Comparison of ENCODE assay signal across 8 cellular contexts in the genomic region with DNA sequence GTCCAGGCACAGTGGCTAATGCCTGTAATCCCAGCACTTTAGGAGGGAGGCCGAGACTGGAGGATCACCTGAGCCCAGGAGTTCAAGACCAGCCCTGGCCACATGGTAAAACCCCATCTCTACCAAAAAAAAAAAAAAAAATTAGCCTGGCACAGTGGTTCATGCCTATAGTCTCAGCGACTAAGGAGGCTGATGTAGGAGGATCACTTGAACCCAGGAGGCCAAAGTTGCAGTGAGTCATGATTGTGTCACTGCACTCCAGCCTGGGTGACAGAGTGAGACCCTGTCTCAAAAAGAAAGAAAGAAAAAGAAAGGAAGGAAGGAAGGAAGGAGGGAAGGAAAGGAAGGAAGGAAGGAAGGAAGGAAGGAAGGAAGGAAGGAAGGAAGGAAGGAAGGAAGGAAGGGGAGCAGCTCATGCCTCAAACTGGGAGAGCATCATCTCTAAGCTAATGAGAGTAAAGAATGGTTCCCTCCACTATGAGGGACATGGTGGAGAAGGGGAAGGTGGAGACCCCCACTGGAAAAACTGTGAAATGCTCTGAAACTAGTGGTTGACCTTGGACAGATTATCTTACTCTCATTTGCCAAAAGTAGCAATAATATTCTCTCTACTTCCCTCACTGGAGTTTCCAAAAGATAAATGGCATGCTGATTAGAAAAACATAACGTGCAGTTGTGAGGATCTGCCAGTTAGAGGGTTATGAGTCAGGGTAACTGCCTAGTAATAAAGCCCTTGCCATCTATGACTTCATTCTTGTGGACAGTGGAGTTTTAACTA. TPM values are rescaled to one million over a fixed set of nuclear protein-coding genes. Genes with fewer than 3 reads are reported as not detected.
A peak's percentile ranks its signal among the peaks of the same experiment; 100 is the strongest.
DNase-seq lines count a peak whose midpoint lies in the region; ATAC-seq, FAIRE-seq and TF ChIP-seq lines count a peak whose summit lies in the region.

No MANE protein-coding gene starts in this region.

- H3K9me3 Mint-ChIP-seq in astrocyte (ENCODE audit: unreplicated experiment): no peaks in the 10 kb centered on the region

- no peak for FAIRE-seq in astrocyte (lab: Jason Lieb, UNC)

- H3K4me2 ChIP-seq in MM.1S (ENCODE audit: low read depth, low read length) (no peak overlapping the region), astrocyte (ENCODE audit: low read length) (no peak overlapping the region), parathyroid adenoma (ENCODE audit: low read length) (no peak overlapping the region)

- peak; percentile 10 for TF ChIP-seq CTCF in cardiac muscle cell (IDR thresholded peaks at IDR 0.05; ENCODE audit: low read depth, low read length)
- peak; percentile 52 for TF ChIP-seq CTCF in MM.1S (IDR thresholded peaks at IDR 0.05; ENCODE audit: low read length)
- peak; percentile 12 for TF ChIP-seq CTCF in astrocyte (IDR thresholded peaks at IDR 0.05; ENCODE audit: insufficient read depth, low read depth, low read length)
- peak; percentile 13 for TF ChIP-seq CTCF in parathyroid adenoma (IDR thresholded peaks at IDR 0.05)

- no peak overlapping the region for H3K27ac Mint-ChIP-seq in astrocyte (ENCODE audit: unreplicated experiment)

- peaks cover 9% of the 10 kb centered on the region for H3K4me1 ChIP-seq in cardiac muscle cell (ENCODE audit: low read depth)
- H3K4me1 ChIP-seq in MM.1S (ENCODE audit: low read length): no peaks in the 10 kb centered on the region
- H3K4me1 ChIP-seq in astrocyte (ENCODE audit: insufficient read depth, low read length): no peaks in the 10 kb centered on the region
- no peaks in the 10 kb centered on the region for H3K4me1 ChIP-seq in parathyroid adenoma

- H3K27me3 ChIP-seq in cardiac muscle cell: no peaks in the 10 kb centered on the region
- H3K27me3 ChIP-seq in MM.1S (replicated peaks; ENCODE audit: insufficient read depth, low read length): no peaks in the 10 kb centered on the region
- H3K27me3 ChIP-seq in astrocyte (ENCODE audit: insufficient read depth, low read length): no peaks in the 10 kb centered on the region
- H3K27me3 ChIP-seq in parathyroid adenoma (ENCODE audit: control insufficient read depth, insufficient read depth, low read length): no peaks in the 10 kb centered on the region

- no peaks in the 10 kb centered on the region for H3K9me2 ChIP-seq in MM.1S (replicated peaks; ENCODE audit: insufficient read depth, low read length)

- peaks cover 7% of the 10 kb centered on the region for H3K4me1 Mint-ChIP-seq in astrocyte (ENCODE audit: low read depth, unreplicated experiment)

- no peak overlapping the region for H3K9ac ChIP-seq in MM.1S (ENCODE audit: low read length)
- H3K9ac ChIP-seq in astrocyte (ENCODE audit: low read length): no peak overlapping the region
- no peak overlapping the region for H3K9ac ChIP-seq in parathyroid adenoma

- H3K9me3 ChIP-seq in cardiac muscle cell (ENCODE audit: low read depth) (no peaks in the 10 kb centered on the region), MM.1S (replicated peaks; ENCODE audit: insufficient read depth, low read length) (no peaks in the 10 kb centered on the region), astrocyte (ENCODE audit: insufficient read depth, low read depth, low read length) (no peaks in the 10 kb centered on the region), parathyroid adenoma (ENCODE audit: control insufficient read depth, low read length) (no peaks in the 10 kb centered on the region)

- no peaks in the 10 kb centered on the region for H3F3A ChIP-seq in MM.1S (ENCODE audit: insufficient read depth, low read length)

- H4K20me1 ChIP-seq in MM.1S (ENCODE audit: insufficient read depth, low read length): no peaks in the 10 kb centered on the region
- no peaks in the 10 kb centered on the region for H4K20me1 ChIP-seq in astrocyte (ENCODE audit: insufficient read depth, low read length)

- H3K36me3 Mint-ChIP-seq in astrocyte (ENCODE audit: low read depth, unreplicated experiment): no peaks in the 10 kb centered on the region

- ATAC-seq in GM21576 (IDR thresholded peaks at IDR 0.05; ENCODE audit: unreplicated experiment) (no peak), GM18517 (IDR thresholded peaks at IDR 0.05; ENCODE audit: unreplicated experiment) (no peak)

- H3K27me3 Mint-ChIP-seq in astrocyte (ENCODE audit: low read depth, unreplicated experiment): peaks cover 4% of the 10 kb centered on the region

- H2AFZ ChIP-seq in MM.1S (ENCODE audit: low read length) (no peak overlapping the region), astrocyte (ENCODE audit: low read depth, low read length) (no peak overlapping the region), parathyroid adenoma (no peak overlapping the region)

- DNase-seq in cardiac muscle cell (ENCODE audit: low read depth in 1 of 2, low spot score in 1 of 2) (peak; percentile 11 to 42), cardiac septum (ENCODE audit: low spot score) (no peak), MM.1S (peak; percentile 25), astrocyte (ENCODE audit: low read depth) (no peak), LoVo (ENCODE audit: low spot score) (no peak)

- H3K4me3 ChIP-seq in cardiac muscle cell: no peak overlapping the region
- H3K4me3 ChIP-seq in MM.1S (ENCODE audit: low read length): no peak overlapping the region
- no peak overlapping the region for H3K4me3 ChIP-seq in astrocyte (ENCODE audit: insufficient read depth, low read depth, low read length)
- no peak overlapping the region for H3K4me3 ChIP-seq in parathyroid adenoma (ENCODE audit: low read depth, low read length)

- H3K36me3 ChIP-seq in cardiac muscle cell: no peaks in the 10 kb centered on the region
- H3K36me3 ChIP-seq in MM.1S (replicated peaks; ENCODE audit: insufficient read depth, low read length): no peaks in the 10 kb centered on the region
- no peaks in the 10 kb centered on the region for H3K36me3 ChIP-seq in astrocyte (ENCODE audit: insufficient read depth, low read length)
- no peaks in the 10 kb centered on the region for H3K36me3 ChIP-seq in parathyroid adenoma (ENCODE audit: control insufficient read depth, insufficient read depth, low read length)

- H3K4me3 Mint-ChIP-seq in astrocyte (ENCODE audit: unreplicated experiment): no peak overlapping the region

- H3K79me2 ChIP-seq in MM.1S (ENCODE audit: low read length): no peaks in the 10 kb centered on the region
- no peaks in the 10 kb centered on the region for H3K79me2 ChIP-seq in astrocyte (ENCODE audit: insufficient read depth, low read length)
- H3K79me2 ChIP-seq in parathyroid adenoma: no peaks in the 10 kb centered on the region

- intact Hi-C loops in cardiac septum (cut with DNase I): loop anchor here (2.0 kb wide), 1 partner anchor 125 kb away; no protein-coding TSS in a partner anchor

- H3K27ac ChIP-seq in cardiac muscle cell (no peak overlapping the region), MM.1S (ENCODE audit: low read length) (no peak overlapping the region), astrocyte (ENCODE audit: low read depth, low read length) (no peak overlapping the region), parathyroid adenoma (no peak overlapping the region)

RNA-seq across cellular contexts. Expression of a gene that starts 16.8 kb away (rescaled TPM):
- total RNA-seq in cardiac muscle cell (0.25 and 0.45 TPM in 2 replicates), cardiac septum (6.6 TPM), astrocyte (0.14 TPM in 1 of 2 replicates, not detected in the other)
- polyA plus RNA-seq in cardiac muscle cell: 0.22 and 1.3 TPM in 2 replicates

RNA-seq across cellular contexts. Expression of a gene that starts 37.6 kb away (rescaled TPM):
- 0.06 TPM in 1 of 2 replicates, not detected in the other for total RNA-seq in cardiac muscle cell
- 0.17 TPM in 1 of 2 replicates, not detected in the other for polyA plus RNA-seq in cardiac muscle cell
- total RNA-seq in cardiac septum: 3.5 TPM
- not detected in 2 replicates for total RNA-seq in astrocyte

RNA-seq across cellular contexts. Expression of a gene that starts 46.1 kb away (rescaled TPM):
- total RNA-seq in cardiac muscle cell: 25.6 and 30.6 TPM in 2 replicates
- polyA plus RNA-seq in cardiac muscle cell: 37.9 and 41.8 TPM in 2 replicates
- 44.9 TPM for total RNA-seq in cardiac septum
- total RNA-seq in astrocyte: 0.26 and 0.32 TPM in 2 replicates

RNA-seq across cellular contexts. Expression of a gene that starts 46.6 kb away (rescaled TPM):
- total RNA-seq in cardiac muscle cell (18.2 and 19.1 TPM in 2 replicates), cardiac septum (26.1 TPM), astrocyte (0.31 TPM in 1 of 2 replicates, not detected in the other)
- polyA plus RNA-seq in cardiac muscle cell: 32.1 and 35.7 TPM in 2 replicates

Comparison
In these comparisons a context has a peak if more than half of its experiments do, and no peak if none do; other contexts are left out.
1. DNase-seq: peak in cardiac muscle cell (2 of 2) and MM.1S (single experiment); none in cardiac septum (single experiment), astrocyte (single experiment) and LoVo (single experiment).
2. RNA of a gene that starts 46.1 kb away (total RNA-seq): 44.9 TPM in cardiac septum (single experiment) and 25.6 to 30.6 TPM in cardiac muscle cell; 0.26 to 0.32 TPM in astrocyte; every median in the first group is over 10 times any median in the second.
3. Peak in every context shown above with its lines, with median percentiles within 50 percentile points of each other: CTCF ChIP-seq.